In the genomic region with DNA sequence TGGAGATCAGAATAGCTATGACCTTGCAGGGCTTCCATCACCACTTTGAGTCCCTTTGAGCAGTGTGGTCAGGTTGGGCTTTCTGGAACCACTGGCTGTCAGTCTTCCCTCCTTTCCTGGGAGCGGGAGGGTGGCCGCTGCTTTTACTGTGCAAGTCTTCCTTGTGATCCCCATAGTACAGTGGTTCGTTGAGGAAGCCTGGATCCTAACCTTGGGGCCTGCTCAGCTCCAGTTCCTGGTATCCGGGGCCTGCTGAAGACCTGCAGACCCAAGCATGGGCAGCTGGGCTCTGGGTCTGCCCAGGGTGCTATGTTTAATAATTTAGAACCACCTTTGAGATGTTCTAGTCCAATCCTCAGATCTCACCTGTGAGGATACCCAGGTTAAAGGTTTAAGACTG, we compare ENCODE assay signal across 23 cellular contexts.
"Had no signal": no experiment of that assay in that cellular context is flagged by ENCODE, and none has a peak within 500 bp of the region (broad histone marks: within the 10 kb centered on the region; RNA-seq: fewer than 3 reads in every experiment).

No MANE protein-coding gene starts in this region.

- H3K4me3 Mint-ChIP-seq: activated CD4-positive, alpha-beta T cell treated with anti-CD3 and anti-CD28 coated beads, Interleukin-2, amount 10 ng/mL, durations not matched to agents 7 days and 5 days; activated naive CD4-positive, alpha-beta T cell treated with anti-CD3 and anti-CD28 coated beads, Interleukin-2, amount 10 ng/mL, durations not matched to agents 7 days and 5 days; activated naive CD8-positive, alpha-beta T cell; activated naive CD8-positive, alpha-beta T cell treated with anti-CD3 and anti-CD28 coated beads, Interleukin-2, amount 50 U/mL, for 24 hours; brain had no signal

- H3K4me3 ChIP-seq: SJCRH30, SK-N-MC had no signal

- H3K36me3 Mint-ChIP-seq: activated naive CD4-positive, alpha-beta T cell treated with anti-CD3 and anti-CD28 coated beads, Interleukin-2, amount 10 ng/mL, durations not matched to agents 7 days and 5 days; activated naive CD8-positive, alpha-beta T cell had no signal

- H3K27ac Mint-ChIP-seq: activated CD4-positive, alpha-beta T cell treated with anti-CD3 and anti-CD28 coated beads, Interleukin-2, amount 10 ng/mL, durations not matched to agents 7 days and 5 days; activated naive CD4-positive, alpha-beta T cell treated with anti-CD3 and anti-CD28 coated beads, Interleukin-2, amount 10 ng/mL, durations not matched to agents 7 days and 5 days; activated naive CD8-positive, alpha-beta T cell; activated naive CD8-positive, alpha-beta T cell treated with anti-CD3 and anti-CD28 coated beads, Interleukin-2, amount 50 U/mL, for 24 hours; brain had no signal

- H3K9me3 ChIP-seq: SJCRH30 had no signal

- ATAC-seq: activated naive CD8-positive, alpha-beta T cell treated with anti-CD3 and anti-CD28 coated beads, Interleukin-2, amount 50 U/mL, for 24 hours; Panc1 had no signal

- H3K27me3 Mint-ChIP-seq: activated CD4-positive, alpha-beta T cell treated with anti-CD3 and anti-CD28 coated beads, Interleukin-2, amount 10 ng/mL, durations not matched to agents 7 days and 5 days; activated naive CD8-positive, alpha-beta T cell; activated naive CD8-positive, alpha-beta T cell treated with anti-CD3 and anti-CD28 coated beads, Interleukin-2, amount 50 U/mL, for 24 hours had no signal

- DNase-seq: activated CD4-positive, alpha-beta T cell treated with anti-CD3 and anti-CD28 coated beads, Interleukin-2, amount 10 ng/mL, durations not matched to agents 7 days and 5 days; activated CD4-positive, alpha-beta T cell treated with anti-CD3 and anti-CD28 coated beads, Interleukin-2, amount 50 U/mL, for 48 hours; activated effector memory CD4-positive, alpha-beta T cell treated with Interleukin-2 at 50 U/mL for 16 hours; activated naive CD4-positive, alpha-beta T cell treated with anti-CD3 and anti-CD28 coated beads, Interleukin-2, amount 10 ng/mL, durations not matched to agents 7 days and 5 days; activated naive CD8-positive, alpha-beta T cell treated with anti-CD3 and anti-CD28 coated beads, Interleukin-2, amount 50 U/mL, for 24 hours; activated T-cell treated with anti-CD3 and anti-CD28 coated beads, Interleukin-2, amount 50 U/mL, for 48 hours; anterior cingulate cortex; central memory CD4-positive, alpha-beta T cell; Karpas-422; KBM-7; NCI-H1105; NCI-H1417 treated with DMSO at 0.1 percent for 48 hours; NCI-H187 treated with DMSO at 0.1 percent for 48 hours; NCI-H2081; NCI-H226; NCI-H524 treated with DMSO at 0.1 percent for 48 hours; SHP77; SJCRH30; T1000 had no signal

- H3K9me3 Mint-ChIP-seq: activated CD4-positive, alpha-beta T cell treated with anti-CD3 and anti-CD28 coated beads, Interleukin-2, amount 10 ng/mL, durations not matched to agents 7 days and 5 days; activated naive CD4-positive, alpha-beta T cell treated with anti-CD3 and anti-CD28 coated beads, Interleukin-2, amount 10 ng/mL, durations not matched to agents 7 days and 5 days; activated naive CD8-positive, alpha-beta T cell treated with anti-CD3 and anti-CD28 coated beads, Interleukin-2, amount 50 U/mL, for 24 hours had no signal

- H3K4me1 Mint-ChIP-seq: activated CD4-positive, alpha-beta T cell treated with anti-CD3 and anti-CD28 coated beads, Interleukin-2, amount 10 ng/mL, durations not matched to agents 7 days and 5 days; activated naive CD4-positive, alpha-beta T cell treated with anti-CD3 and anti-CD28 coated beads, Interleukin-2, amount 10 ng/mL, durations not matched to agents 7 days and 5 days; activated naive CD8-positive, alpha-beta T cell treated with anti-CD3 and anti-CD28 coated beads, Interleukin-2, amount 50 U/mL, for 24 hours had no signal

- H3K27ac ChIP-seq: SJCRH30, SK-N-MC had no signal

- H3K27me3 ChIP-seq: SJCRH30 had no signal
